Comparison of ENCODE assay signal across 13 cellular contexts in the genomic region with DNA sequence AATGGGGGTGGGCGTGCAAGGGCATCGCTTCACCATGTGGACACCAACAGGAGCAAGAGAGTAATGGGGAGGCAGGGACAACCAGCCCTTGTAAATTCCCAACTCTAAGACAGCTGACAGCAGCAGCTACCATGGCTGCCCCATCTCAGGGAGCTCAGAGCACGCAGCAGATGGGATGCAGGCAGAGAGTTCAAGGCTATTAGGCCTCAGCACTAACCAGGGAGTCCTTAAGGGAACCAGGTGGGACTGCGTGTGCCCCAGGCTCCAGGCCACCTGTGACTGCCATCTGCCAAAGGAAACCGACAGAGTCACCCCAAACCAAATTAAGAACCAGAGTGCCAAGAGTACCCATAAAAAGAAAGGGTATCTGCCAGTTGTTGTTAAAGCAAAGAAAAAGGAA. TPM values are rescaled to one million over a fixed set of nuclear protein-coding genes. Genes with fewer than 3 reads are reported as not detected.
DNase-seq lines count a peak whose midpoint lies in the region; TF ChIP-seq lines count a peak whose summit lies in the region.
"Had no signal": no experiment of that assay in that cellular context is flagged by ENCODE, and none has a peak within 500 bp of the region (broad histone marks: within the 10 kb centered on the region; RNA-seq: fewer than 3 reads in every experiment).

No MANE protein-coding gene starts in this region.

- no peaks in the 10 kb centered on the region for H3K27me3 ChIP-seq in SU-DHL-6 (ENCODE audit: low read length)
- H3K27me3 ChIP-seq: upper lobe of left lung had no signal

- H3K9me3 Mint-ChIP-seq in progenitor cell of endocrine pancreas (ENCODE audit: low read depth): no peaks in the 10 kb centered on the region
- H3K9me3 Mint-ChIP-seq: activated T-helper 2 cell treated with anti-CD3 and anti-CD28 coated beads, Interferon-gamma antibody, Interleukin-2, Interleukin-4, amounts not matched to agents 10 μg/mL and 5 μg/mL and 100 μg/mL, durations not matched to agents 14 hours and 24 hours and 36 hours; CD8-positive, alpha-beta T cell had no signal

- peak overlapping the region; percentile 50 for H3K4me2 ChIP-seq in SU-DHL-6 (ENCODE audit: low read depth, low read length, poor library complexity, severe bottlenecking)
- H3K4me2 ChIP-seq: KMS-11 had no signal

- peak overlapping the region; percentile 82 for H3K27ac ChIP-seq in SU-DHL-6 (ENCODE audit: low read depth, low read length)
- H3K27ac ChIP-seq: heart right ventricle, KMS-11, upper lobe of left lung had no signal

- H4K20me1 ChIP-seq in SU-DHL-6 (ENCODE audit: low read depth, low read length): no peaks in the 10 kb centered on the region

- H3K9me2 ChIP-seq in SU-DHL-6 (replicated peaks; ENCODE audit: insufficient read depth, low read length): no peaks in the 10 kb centered on the region

- peak overlapping the region; percentile 73 for H3K27ac Mint-ChIP-seq in progenitor cell of endocrine pancreas
- H3K27ac Mint-ChIP-seq: activated T-helper 2 cell treated with anti-CD3 and anti-CD28 coated beads, Interferon-gamma antibody, Interleukin-2, Interleukin-4, amounts not matched to agents 10 μg/mL and 5 μg/mL and 100 μg/mL, durations not matched to agents 14 hours and 24 hours and 36 hours; CD8-positive, alpha-beta T cell had no signal

- no peak overlapping the region for H2AFZ ChIP-seq in SU-DHL-6 (ENCODE audit: low read depth, low read length, severe bottlenecking)

- peak; percentile 25 for DNase-seq in GM20000 (ENCODE audit: low spot score)
- peak; percentile 96 for DNase-seq in NCI-H2171 treated with DMSO at 0.1 percent for 48 hours (lab: John Stamatoyannopoulos, UW)
- DNase-seq in progenitor cell of endocrine pancreas (ENCODE audit: low spot score, unreplicated experiment): no peak
- DNase-seq in AG20443 (ENCODE audit: low spot score): no peak
- no peak for DNase-seq in activated CD4-positive, alpha-beta T cell treated with anti-CD3 and anti-CD28 coated beads for 48 hours
- DNase-seq in NCI-H187 treated with DMSO at 0.1 percent for 48 hours (lab: John Stamatoyannopoulos, UW): no peak
- DNase-seq in NCI-H446 (lab: John Stamatoyannopoulos, UW): no peak

- no peaks in the 10 kb centered on the region for H3K36me3 ChIP-seq in SU-DHL-6 (ENCODE audit: low read length)
- H3K36me3 ChIP-seq: heart right ventricle, upper lobe of left lung had no signal

- no peak overlapping the region for H3K4me3 Mint-ChIP-seq in progenitor cell of endocrine pancreas (ENCODE audit: low read depth)
- H3K4me3 Mint-ChIP-seq: CD8-positive, alpha-beta T cell had no signal

- H3K79me2 ChIP-seq in SU-DHL-6 (ENCODE audit: insufficient read depth, low read length): no peaks in the 10 kb centered on the region

- TF ChIP-seq CTCF in GM20000 (IDR thresholded peaks at IDR 0.05; ENCODE audit: extremely low read depth, missing control alignments) (no peak), SU-DHL-6 (IDR thresholded peaks at IDR 0.05; ENCODE audit: insufficient read depth, low read length, poor library complexity, severe bottlenecking) (no peak), progenitor cell of endocrine pancreas (IDR thresholded peaks at IDR 0.05; ENCODE audit: unreplicated experiment) (no peak)

- H3K36me3 Mint-ChIP-seq in progenitor cell of endocrine pancreas (ENCODE audit: insufficient read depth): no peaks in the 10 kb centered on the region
- H3K36me3 Mint-ChIP-seq: CD8-positive, alpha-beta T cell had no signal

- H3K4me3 ChIP-seq in SU-DHL-6 (ENCODE audit: insufficient read depth, low read length, poor library complexity, severe bottlenecking): no peak overlapping the region
- H3K4me3 ChIP-seq: heart right ventricle, upper lobe of left lung had no signal

- peaks cover 28% of the 10 kb centered on the region for H3F3A ChIP-seq in SU-DHL-6 (ENCODE audit: insufficient read depth)

- no peaks in the 10 kb centered on the region for H3K4me1 Mint-ChIP-seq in progenitor cell of endocrine pancreas (ENCODE audit: low read depth)

- H3K9me3 ChIP-seq in SU-DHL-6 (ENCODE audit: insufficient read depth, low read length): no peaks in the 10 kb centered on the region
- H3K9me3 ChIP-seq: heart right ventricle, upper lobe of left lung had no signal

- H3K27me3 Mint-ChIP-seq in progenitor cell of endocrine pancreas: no peaks in the 10 kb centered on the region

- H3K9ac ChIP-seq in SU-DHL-6 (ENCODE audit: low read length): peak overlapping the region; percentile 38
- H3K9ac ChIP-seq: KMS-11 had no signal

RNA-seq across cellular contexts. Expression of gene PRDM2, which starts 33.7 kb away (rescaled TPM):
- 44.3 and 47.7 TPM in 2 replicates for total RNA-seq in progenitor cell of endocrine pancreas

Comparison
In these comparisons a context has a peak if more than half of its experiments do, and no peak if none do; other contexts are left out.
1. DNase-seq: peak in GM20000 (single experiment) and NCI-H2171 treated with DMSO at 0.1 percent for 48 hours (single experiment); none in progenitor cell of endocrine pancreas (single experiment), AG20443 (single experiment), activated CD4-positive, alpha-beta T cell treated with anti-CD3 and anti-CD28 coated beads for 48 hours (single experiment), NCI-H187 treated with DMSO at 0.1 percent for 48 hours (single experiment) and NCI-H446 (0 of 2).